In the genomic region with DNA sequence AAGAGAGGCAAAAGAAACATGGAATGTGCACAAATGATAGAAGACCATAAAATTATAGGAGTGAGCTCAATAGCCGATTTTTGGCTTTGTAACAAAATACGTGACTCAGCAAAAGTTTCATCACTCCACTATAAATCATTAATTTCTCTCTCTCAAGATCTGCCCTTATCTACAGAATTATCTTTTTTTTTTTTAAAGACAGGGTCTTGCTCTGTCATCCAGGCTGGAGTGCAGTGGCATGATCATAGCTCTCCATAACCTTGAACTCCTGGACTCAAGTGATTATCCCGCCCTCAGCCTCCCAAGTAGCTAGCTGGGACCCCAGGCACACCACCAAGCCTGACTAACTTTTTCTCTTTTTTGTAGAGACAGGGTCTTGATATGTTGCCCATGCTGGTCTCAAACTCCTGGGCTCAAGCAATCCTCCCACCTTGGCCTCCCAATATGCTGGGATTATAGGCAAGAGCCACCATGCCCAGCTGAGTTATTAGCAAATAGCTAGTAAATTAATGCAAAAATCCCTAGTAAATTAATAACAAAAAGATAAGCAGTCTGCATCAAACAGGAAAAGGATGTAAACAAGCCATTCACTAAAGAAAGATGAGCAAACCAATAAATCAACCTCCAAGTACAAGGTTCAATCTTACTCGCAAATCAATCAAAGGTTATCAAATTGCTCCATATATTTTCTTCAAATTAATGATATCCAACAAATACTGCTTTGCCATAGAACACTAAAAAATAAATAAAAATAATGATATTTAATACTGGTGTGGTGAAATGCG, we compare ENCODE assay signal across 1 cellular context.
TF ChIP-seq lines count a peak whose summit lies in the region.

No MANE protein-coding gene starts in this region.

TF ChIP-seq in IMR-90, 13 proteins besides CTCF, POLR2A, EP300 and RAD21:
- TF ChIP-seq SMC3 (IDR thresholded peaks at IDR 0.05; ENCODE audit: low read depth, low read length) (no peak), RCOR1 (IDR thresholded peaks at IDR 0.05; ENCODE audit: insufficient replicate concordance, low read length) (no peak), BHLHE40 (IDR thresholded peaks at IDR 0.05; ENCODE audit: low read depth, low read length) (no peak), CEBPB (IDR thresholded peaks at IDR 0.05; ENCODE audit: low read depth, low read length) (no peak), FOS (IDR thresholded peaks at IDR 0.05; ENCODE audit: low read depth, low read length) (no peak), MAZ (IDR thresholded peaks at IDR 0.05; ENCODE audit: borderline replicate concordance, low read depth, low read length) (no peak), MAFK (IDR thresholded peaks at IDR 0.05; ENCODE audit: low read depth, low read length) (peak; percentile 49), RFX5 (IDR thresholded peaks at IDR 0.05; ENCODE audit: low read depth, low read length) (no peak), NFE2L2 (IDR thresholded peaks at IDR 0.05; ENCODE audit: low read depth, low read length) (peak; percentile 75), MXI1 (IDR thresholded peaks at IDR 0.05; ENCODE audit: borderline replicate concordance, low read depth, low read length) (no peak), CHD1 (IDR thresholded peaks at IDR 0.05; ENCODE audit: low read depth, low read length) (no peak)
- TF ChIP-seq, protein P1, sequence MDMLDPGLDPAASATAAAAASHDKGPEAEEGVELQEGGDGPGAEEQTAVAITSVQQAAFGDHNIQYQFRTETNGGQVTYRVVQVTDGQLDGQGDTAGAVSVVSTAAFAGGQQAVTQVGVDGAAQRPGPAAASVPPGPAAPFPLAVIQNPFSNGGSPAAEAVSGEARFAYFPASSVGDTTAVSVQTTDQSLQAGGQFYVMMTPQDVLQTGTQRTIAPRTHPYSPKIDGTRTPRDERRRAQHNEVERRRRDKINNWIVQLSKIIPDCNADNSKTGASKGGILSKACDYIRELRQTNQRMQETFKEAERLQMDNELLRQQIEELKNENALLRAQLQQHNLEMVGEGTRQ (IDR thresholded peaks at IDR 0.05; ENCODE audit: low read depth, low read length) = no peak
- TF ChIP-seq, protein P2, sequence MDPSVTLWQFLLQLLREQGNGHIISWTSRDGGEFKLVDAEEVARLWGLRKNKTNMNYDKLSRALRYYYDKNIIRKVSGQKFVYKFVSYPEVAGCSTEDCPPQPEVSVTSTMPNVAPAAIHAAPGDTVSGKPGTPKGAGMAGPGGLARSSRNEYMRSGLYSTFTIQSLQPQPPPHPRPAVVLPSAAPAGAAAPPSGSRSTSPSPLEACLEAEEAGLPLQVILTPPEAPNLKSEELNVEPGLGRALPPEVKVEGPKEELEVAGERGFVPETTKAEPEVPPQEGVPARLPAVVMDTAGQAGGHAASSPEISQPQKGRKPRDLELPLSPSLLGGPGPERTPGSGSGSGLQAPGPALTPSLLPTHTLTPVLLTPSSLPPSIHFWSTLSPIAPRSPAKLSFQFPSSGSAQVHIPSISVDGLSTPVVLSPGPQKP (IDR thresholded peaks at IDR 0.05; ENCODE audit: borderline replicate concordance, low read depth, low read length) = no peak
